In genomic region chr13:113998781-113999617, GRCh38 we compare ENCODE assay signal across 18 cellular contexts. TPM values are rescaled to one million over a fixed set of nuclear protein-coding genes. Genes with fewer than 3 reads are reported as not detected.
DNase-seq lines count a peak whose midpoint lies in the region; ATAC-seq and TF ChIP-seq lines count a peak whose summit lies in the region.
"Had no signal": no experiment of that assay in that cellular context is flagged by ENCODE, and none has a peak within 500 bp of the region (broad histone marks: within the 10 kb centered on the region; RNA-seq: fewer than 3 reads in every experiment).

No MANE protein-coding gene starts in this region.

- H3K27ac Mint-ChIP-seq in activated naive CD8-positive, alpha-beta T cell treated with anti-CD3 and anti-CD28 coated beads for 36 hours, result peak overlapping the region; percentile 40
- H3K27ac Mint-ChIP-seq: activated B cell treated with CpG ODN at 0.5 μM for 24 hours had no signal

- H3K4me1 Mint-ChIP-seq in activated naive CD8-positive, alpha-beta T cell treated with anti-CD3 and anti-CD28 coated beads for 36 hours, result peaks cover 2% of the 10 kb centered on the region
- H3K4me1 Mint-ChIP-seq: activated B cell treated with CpG ODN at 0.5 μM for 24 hours had no signal

- peaks cover 2% of the 10 kb centered on the region for H3K36me3 Mint-ChIP-seq in activated naive CD8-positive, alpha-beta T cell treated with anti-CD3 and anti-CD28 coated beads for 36 hours

- WGBS in spleen, 5 donors, result 74 to 86% (median 77%) methylated on average over 40 to 42 of the region's 42 CpGs

- no peak for TF ChIP-seq POLR2A in spleen (IDR thresholded peaks at IDR 0.05)

- H3K36me3 ChIP-seq in H7 (replicated peaks; ENCODE audit: control insufficient read depth, insufficient read depth, low read length) (no peaks in the 10 kb centered on the region; the same call in 1 of the 2 replicates), right atrium auricular region (peaks cover 5% of the 10 kb centered on the region), spleen (peaks cover 0 to 94% (median 38%) of the 10 kb centered on the region in 6 donors)

- H3K9me3 Mint-ChIP-seq in activated naive CD8-positive, alpha-beta T cell treated with anti-CD3 and anti-CD28 coated beads for 36 hours, result no peaks in the 10 kb centered on the region
- H3K9me3 Mint-ChIP-seq: activated B cell treated with CpG ODN at 0.5 μM for 24 hours had no signal

- H3K4me1 ChIP-seq in right atrium auricular region, result peaks cover 0 to 14% of the 10 kb centered on the region in 2 donors
- peaks cover 0 to 25% (median 7%) of the 10 kb centered on the region in 6 donors for H3K4me1 ChIP-seq in spleen

- no peak for TF ChIP-seq CTCF in right atrium auricular region (IDR thresholded peaks at IDR 0.05)
- no peak for TF ChIP-seq CTCF in spleen (IDR thresholded peaks at IDR 0.05 in 8 of 11, conservative IDR thresholded peaks at IDR 0.05 in 3 of 11)

- intact Hi-C loops in spleen (cut with DNase I; ENCODE audit: low total_unique reads), result no loop called here

- ATAC-seq in GM18870 (IDR thresholded peaks at IDR 0.05; ENCODE audit: unreplicated experiment) (no peak), HG03457 (IDR thresholded peaks at IDR 0.05; ENCODE audit: unreplicated experiment) (no peak)
- ATAC-seq: Panc1 had no signal

- H3K27ac ChIP-seq in right atrium auricular region, result peak overlapping the region; percentile 31 to 53
- H3K27ac ChIP-seq in spleen, result peak overlapping the region in 6 of 8 donors; percentile 32 to 72 (median 66)
- no peak overlapping the region for H3K27ac ChIP-seq in caudate nucleus (ENCODE audit: low read depth, low read length)
- H3K27ac ChIP-seq: epithelial cell of prostate, vagina had no signal

- H3K27me3 ChIP-seq in H7 (ENCODE audit: control insufficient read depth, insufficient read depth, low read length) (no peaks in the 10 kb centered on the region), right atrium auricular region (no peaks in the 10 kb centered on the region), spleen (replicated peaks in 1 of 7) (no peaks in the 10 kb centered on the region)
- H3K27me3 ChIP-seq: heart right ventricle, vagina had no signal

- H3K4me3 ChIP-seq in H7 (ENCODE audit: insufficient read depth, low read depth, low read length) (no peak overlapping the region), right atrium auricular region (no peak overlapping the region), spleen (no peak overlapping the region)
- H3K4me3 ChIP-seq: heart right ventricle, vagina had no signal

- DNase-seq in H7 (peak; percentile 69), right atrium auricular region (ENCODE audit: low spot score) (no peak), spleen (peak; percentile 47), anterior cingulate cortex (lab: John Stamatoyannopoulos, UW) (no peak), caudate nucleus (lab: John Stamatoyannopoulos, UW) (no peak)
- DNase-seq in activated naive CD8-positive, alpha-beta T cell treated with anti-CD3 and anti-CD28 coated beads for 36 hours, result no peak
- DNase-seq: activated B cell treated with CpG ODN at 0.5 μM for 24 hours; activated CD8-positive, alpha-beta memory T cell treated with anti-CD3 and anti-CD28 coated beads, Interleukin-2, amount 50 U/mL, for 48 hours; kidney glomerular epithelial cell; NCI-H2081; NCI-H774; stimulated activated CD4-positive, alpha-beta T cell treated with anti-CD3 and anti-CD28 coated beads, Interleukin-1b, Interleukin-23, amount 100 ng/mL, for 48 hours had no signal

- H3K9me3 ChIP-seq in right atrium auricular region (no peaks in the 10 kb centered on the region), spleen (no peaks in the 10 kb centered on the region)
- H3K9me3 ChIP-seq: heart right ventricle, vagina had no signal

- H3K4me3 Mint-ChIP-seq in activated naive CD8-positive, alpha-beta T cell treated with anti-CD3 and anti-CD28 coated beads for 36 hours, result no peak overlapping the region
- H3K4me3 Mint-ChIP-seq: activated B cell treated with CpG ODN at 0.5 μM for 24 hours had no signal

- H3K27me3 Mint-ChIP-seq in activated naive CD8-positive, alpha-beta T cell treated with anti-CD3 and anti-CD28 coated beads for 36 hours, result no peaks in the 10 kb centered on the region
- H3K27me3 Mint-ChIP-seq: activated B cell treated with CpG ODN at 0.5 μM for 24 hours had no signal

RNA-seq across cellular contexts. Expression of gene C13orf46, which starts 25.1 kb away (rescaled TPM):
- not detected in 2 replicates for total RNA-seq in H7 (2014; rRNA removed; shearing (Covaris generic))
- under 1 TPM; 0.96 to 0.99 TPM for total RNA-seq in activated naive CD8-positive, alpha-beta T cell treated with anti-CD3 and anti-CD28 coated beads for 36 hours
- total RNA-seq in right atrium auricular region, result 1 to 10 TPM in 1 of 2 donors, under 1 TPM in 1; 0.59 to 2.7 TPM
- 1 to 10 TPM in 5 of 7 donors, under 1 TPM in 2; 0.83 to 4.2 (median 2.6) TPM for total RNA-seq in spleen
- under 1 TPM; 0.09 to 0.70 (median 0.13) TPM for polyA plus RNA-seq in spleen
- total RNA-seq: vagina had no signal

Comparison
In these comparisons a context has a peak if more than half of its experiments do, and no peak if none do; other contexts are left out.
1. DNase-seq: peak in H7 (single experiment) and spleen (single experiment); none in activated naive CD8-positive, alpha-beta T cell treated with anti-CD3 and anti-CD28 coated beads for 36 hours (single experiment), right atrium auricular region (single experiment), anterior cingulate cortex (0 of 58) and caudate nucleus (0 of 61).